Comparison of ENCODE assay signal across 1 cellular context in genomic region chr11:72793452-72794367, GRCh38.
TF ChIP-seq lines count a peak whose summit lies in the region.

STARD10 (minus strand) TSS chr11:72794047; CDS start chr11:72781181, 12,866 bp downstream.

TF ChIP-seq in K562, 482 proteins besides CTCF, POLR2A, EP300 and RAD21 (continued from another document and continues in another):
- TF ChIP-seq ZNF318 (IDR thresholded peaks at IDR 0.05; ENCODE audit: borderline replicate concordance in 1 of 2, low read depth in 1 of 2) (no peak), THAP7 (CRISPR knock-in tag; IDR thresholded peaks at IDR 0.05) (no peak), MTF1 (CRISPR knock-in tag; IDR thresholded peaks at IDR 0.05; ENCODE audit: borderline replicate concordance) (no peak), HMG20B (CRISPR knock-in tag; IDR thresholded peaks at IDR 0.05) (no peak), NFIC (IDR thresholded peaks at IDR 0.05) (peak; percentile 42), CHD4 (IDR thresholded peaks at IDR 0.05; ENCODE audit: insufficient read depth, insufficient replicate concordance, low read depth, low read length, poor library complexity, severe bottlenecking) (no peak), NCOR1 (IDR thresholded peaks at IDR 0.05) (no peak), ZNF518B (CRISPR knock-in tag; IDR thresholded peaks at IDR 0.05) (no peak), FOSL1 (tag; conservative IDR thresholded peaks at IDR 0.05) (peak; percentile 79), ZNF785 (CRISPR knock-in tag; IDR thresholded peaks at IDR 0.05) (no peak), MGA (IDR thresholded peaks at IDR 0.05) (peak; percentile 84), ATF7 (IDR thresholded peaks at IDR 0.05) (peak; percentile 89), RFX1 (IDR thresholded peaks at IDR 0.05) (no peak; the same call in 1 of the 2 replicates), E2F1 (CRISPR knock-in tag; IDR thresholded peaks at IDR 0.05) (peak; percentile 25; the same call in 1 of the 2 replicates), ZNF695 (CRISPR knock-in tag; IDR thresholded peaks at IDR 0.05) (no peak), MTA2 (IDR thresholded peaks at IDR 0.05; ENCODE audit: low read depth) (no peak), COPS2 (conservative IDR thresholded peaks at IDR 0.05) (no peak), JUND (IDR thresholded peaks at IDR 0.05; ENCODE audit: borderline replicate concordance, low read depth, low read length) (peak; percentile 65), JUND (tag; IDR thresholded peaks at IDR 0.05; ENCODE audit: borderline replicate concordance, low read depth, low read length) (peak; percentile 50; the same call in 1 of the 3 replicates), NR2F6 (CRISPR knock-in tag; IDR thresholded peaks at IDR 0.05) (no peak), MBD1 (CRISPR knock-in tag; IDR thresholded peaks at IDR 0.05) (no peak), MAFG (tag; conservative IDR thresholded peaks at IDR 0.05) (no peak), MECOM (CRISPR knock-in tag; IDR thresholded peaks at IDR 0.05) (no peak)
